ENCODE assay signal across 1 cellular context in genomic region chr7:27247000-27247399, GRCh38.
A peak's percentile ranks its signal among the peaks of the same experiment; 100 is the strongest.
TF ChIP-seq lines count a peak whose summit lies in the region.

No MANE protein-coding gene starts in this region.

TF ChIP-seq in GM23338, 12 proteins besides CTCF, POLR2A, EP300 and RAD21 (continued from another document):
- TF ChIP-seq ZNF462 (CRISPR knock-in tag; IDR thresholded peaks at IDR 0.05) = no peak
- TF ChIP-seq ZNF114 (CRISPR knock-in tag; IDR thresholded peaks at IDR 0.05) = no peak
- no peak for TF ChIP-seq JUNB (IDR thresholded peaks at IDR 0.05; ENCODE audit: unreplicated experiment)
- TF ChIP-seq ETS1 (IDR thresholded peaks at IDR 0.05) = no peak
- no peak for TF ChIP-seq REST (IDR thresholded peaks at IDR 0.05; ENCODE audit: unreplicated experiment)
- no peak for TF ChIP-seq STAT1 (IDR thresholded peaks at IDR 0.05; ENCODE audit: unreplicated experiment)
- TF ChIP-seq EZH2phosphoT487 (IDR thresholded peaks at IDR 0.05; ENCODE audit: unreplicated experiment) = peak; percentile 15
- no peak for TF ChIP-seq ZNF331 (CRISPR knock-in tag; IDR thresholded peaks at IDR 0.05; ENCODE audit: low read depth)
- TF ChIP-seq NANOG (IDR thresholded peaks at IDR 0.05; ENCODE audit: borderline replicate concordance) = no peak
- no peak for TF ChIP-seq CREB1 (CRISPR knock-in tag; IDR thresholded peaks at IDR 0.05; ENCODE audit: low read depth)
